1 cellular context compared by ENCODE assay signal in the genomic region with DNA sequence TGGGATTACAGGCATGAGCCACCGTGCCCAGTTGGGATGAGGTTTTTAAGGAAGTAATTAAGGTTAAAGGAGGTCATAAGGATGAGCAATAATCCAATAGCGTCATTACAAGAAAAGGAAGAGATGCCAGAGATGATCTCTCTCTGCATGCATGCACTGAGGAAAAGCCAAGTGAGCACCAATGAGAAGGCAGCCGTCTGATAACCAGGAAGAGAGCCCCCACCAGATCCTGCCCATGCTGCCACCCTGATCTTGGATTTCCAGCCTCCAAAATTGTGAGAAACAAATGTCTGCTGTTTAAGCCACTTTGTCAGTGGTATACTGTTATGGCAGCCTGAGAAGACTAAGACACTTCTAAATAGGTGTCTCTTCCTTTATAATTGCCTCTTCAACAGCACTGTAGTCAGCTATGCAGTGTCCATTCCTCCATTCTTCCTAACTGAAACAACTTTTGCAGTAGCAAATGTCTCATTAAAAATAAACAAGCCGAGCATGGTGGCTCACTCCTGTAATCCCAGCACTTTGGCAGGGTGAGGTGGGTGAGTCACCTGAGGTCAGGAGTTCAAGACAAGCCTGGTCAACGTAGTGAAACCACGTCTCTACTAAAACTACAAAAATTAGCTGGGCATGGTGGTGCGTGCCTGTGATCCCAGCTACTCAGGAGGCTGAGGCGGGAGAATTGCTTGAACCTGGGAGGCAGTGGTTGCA.
TF ChIP-seq lines count a peak whose summit lies in the region.

No MANE protein-coding gene starts in this region.

TF ChIP-seq in HCT116, 20 proteins besides CTCF, POLR2A, EP300 and RAD21 (continued from another document):
- TF ChIP-seq, protein P1, sequence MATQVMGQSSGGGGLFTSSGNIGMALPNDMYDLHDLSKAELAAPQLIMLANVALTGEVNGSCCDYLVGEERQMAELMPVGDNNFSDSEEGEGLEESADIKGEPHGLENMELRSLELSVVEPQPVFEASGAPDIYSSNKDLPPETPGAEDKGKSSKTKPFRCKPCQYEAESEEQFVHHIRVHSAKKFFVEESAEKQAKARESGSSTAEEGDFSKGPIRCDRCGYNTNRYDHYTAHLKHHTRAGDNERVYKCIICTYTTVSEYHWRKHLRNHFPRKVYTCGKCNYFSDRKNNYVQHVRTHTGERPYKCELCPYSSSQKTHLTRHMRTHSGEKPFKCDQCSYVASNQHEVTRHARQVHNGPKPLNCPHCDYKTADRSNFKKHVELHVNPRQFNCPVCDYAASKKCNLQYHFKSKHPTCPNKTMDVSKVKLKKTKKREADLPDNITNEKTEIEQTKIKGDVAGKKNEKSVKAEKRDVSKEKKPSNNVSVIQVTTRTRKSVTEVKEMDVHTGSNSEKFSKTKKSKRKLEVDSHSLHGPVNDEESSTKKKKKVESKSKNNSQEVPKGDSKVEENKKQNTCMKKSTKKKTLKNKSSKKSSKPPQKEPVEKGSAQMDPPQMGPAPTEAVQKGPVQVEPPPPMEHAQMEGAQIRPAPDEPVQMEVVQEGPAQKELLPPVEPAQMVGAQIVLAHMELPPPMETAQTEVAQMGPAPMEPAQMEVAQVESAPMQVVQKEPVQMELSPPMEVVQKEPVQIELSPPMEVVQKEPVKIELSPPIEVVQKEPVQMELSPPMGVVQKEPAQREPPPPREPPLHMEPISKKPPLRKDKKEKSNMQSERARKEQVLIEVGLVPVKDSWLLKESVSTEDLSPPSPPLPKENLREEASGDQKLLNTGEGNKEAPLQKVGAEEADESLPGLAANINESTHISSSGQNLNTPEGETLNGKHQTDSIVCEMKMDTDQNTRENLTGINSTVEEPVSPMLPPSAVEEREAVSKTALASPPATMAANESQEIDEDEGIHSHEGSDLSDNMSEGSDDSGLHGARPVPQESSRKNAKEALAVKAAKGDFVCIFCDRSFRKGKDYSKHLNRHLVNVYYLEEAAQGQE (IDR thresholded peaks at IDR 0.05; ENCODE audit: low read depth): no peak
- TF ChIP-seq SRF (IDR thresholded peaks at IDR 0.05; ENCODE audit: low read depth) (no peak), SP1 (IDR thresholded peaks at IDR 0.05; ENCODE audit: low read depth) (peak; percentile 54), CBX3 (IDR thresholded peaks at IDR 0.05; ENCODE audit: low read depth) (no peak), TCF7L2 (IDR thresholded peaks at IDR 0.05; ENCODE audit: borderline replicate concordance, extremely low read depth, insufficient read depth, insufficient read length) (no peak), ATF3 (IDR thresholded peaks at IDR 0.05) (no peak), CEBPB (IDR thresholded peaks at IDR 0.05; ENCODE audit: low read depth) (no peak), JUND (IDR thresholded peaks at IDR 0.05) (peak; percentile 51; the same call in 1 of the 2 replicates), ELF1 (IDR thresholded peaks at IDR 0.05; ENCODE audit: borderline replicate concordance, low read depth) (no peak), SIN3A (IDR thresholded peaks at IDR 0.05; ENCODE audit: low read depth) (no peak)
